In the genomic region with DNA sequence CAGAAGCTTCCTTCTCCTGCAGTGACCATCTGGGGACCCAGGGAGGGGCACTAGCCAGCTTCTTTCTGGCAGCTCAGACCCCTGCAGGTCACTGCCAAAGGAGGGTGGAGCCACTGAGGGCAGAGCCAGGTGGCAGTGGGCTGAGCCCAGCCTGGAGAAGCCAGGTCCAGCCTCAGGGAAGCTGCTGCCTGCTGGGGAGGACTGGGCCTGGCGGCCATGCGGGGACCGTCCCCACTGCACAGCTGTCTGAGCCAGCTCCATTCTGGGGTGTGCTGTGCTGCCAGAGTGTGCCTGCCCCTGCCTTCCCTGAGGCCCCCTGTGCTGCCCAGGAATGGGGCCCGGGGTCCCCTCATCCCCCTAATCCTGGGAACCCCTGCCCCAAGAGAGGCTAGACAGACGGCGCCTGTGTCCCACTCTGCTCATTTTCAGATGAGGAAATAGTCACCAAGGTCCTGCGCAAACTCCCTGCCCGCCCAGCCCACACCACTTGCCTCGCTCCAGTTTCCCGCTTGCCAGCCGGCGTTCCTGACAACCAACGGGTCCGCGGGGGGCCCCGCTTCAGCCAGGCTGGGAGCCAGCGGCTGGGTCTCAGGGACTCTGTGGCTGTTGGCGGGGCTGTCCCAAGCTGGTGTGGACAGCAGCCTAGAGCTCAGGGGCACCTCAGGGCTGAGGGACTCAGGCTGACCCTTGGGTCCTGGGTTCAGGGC, we compare ENCODE assay signal across 9 cellular contexts. TPM values are rescaled to one million over a fixed set of nuclear protein-coding genes. Genes with fewer than 3 reads are reported as not detected.
DNase-seq lines count a peak whose midpoint lies in the region; ATAC-seq, FAIRE-seq and TF ChIP-seq lines count a peak whose summit lies in the region.
"Not testable (repeated sequence)": the region's sequence is repeated elsewhere in the genome, so short reads cannot be mapped to it uniquely, and the experiment has no call there.
"Had no signal": no experiment of that assay in that cellular context is flagged by ENCODE, and none has a peak within 500 bp of the region (broad histone marks: within the 10 kb centered on the region; RNA-seq: fewer than 3 reads in every experiment).

No MANE protein-coding gene starts in this region.

- not testable (repeated sequence) for H3K4me1 ChIP-seq in HepG2 (ENCODE audit: insufficient read depth, low read length); neural progenitor cell

- not testable (repeated sequence) for TF ChIP-seq EP300 in HepG2 (IDR thresholded peaks at IDR 0.05; ENCODE audit: low read depth in 2 of 2, low read length in 2 of 2); HepG2 (CRISPR knock-in tag; IDR thresholded peaks at IDR 0.05; ENCODE audit: borderline replicate concordance)

- not testable (repeated sequence) for H3K36me3 Mint-ChIP-seq in WTC11, neural progenitor cell

- not testable (repeated sequence) for H3K9me3 ChIP-seq in HepG2 (ENCODE audit: low read length); neural progenitor cell (ENCODE audit: low read depth)

- 77% methylated on average over 11 of the region's 18 CpGs for WGBS in HepG2 (ENCODE audit: low lambda C conversion rate)

- H3K27me3 ChIP-seq in HepG2 (ENCODE audit: control insufficient read depth in 1 of 2, insufficient read depth in 2 of 2, low read length in 2 of 2); neural progenitor cell: not testable (repeated sequence)

- not testable (repeated sequence) for H3K79me2 ChIP-seq in HepG2 (ENCODE audit: insufficient read depth, low read length); neural progenitor cell (ENCODE audit: low read depth)

- POLR2A ChIA-PET in WTC11 (lab: Charles Lee); HepG2 (lab: Yijun Ruan, JAX): not testable (repeated sequence)

- ATAC-seq in WTC11, left ventricle myocardium superior, sciatic nerve: not testable (repeated sequence)
- peak; percentile 13; the same call in 2 of the 3 replicates for ATAC-seq in HepG2

- H3F3A ChIP-seq in neural progenitor cell (ENCODE audit: low read depth): not testable (repeated sequence)

- not testable (repeated sequence) for TF ChIP-seq CTCF in WTC11 (IDR thresholded peaks at IDR 0.05); HepG2 (CRISPR knock-in tag; IDR thresholded peaks at IDR 0.05); neural progenitor cell (IDR thresholded peaks at IDR 0.05)

- not testable (repeated sequence) for H3K4me2 ChIP-seq in HepG2 (ENCODE audit: low read depth, low read length)
- H3K4me2 ChIP-seq in neural progenitor cell: peak overlapping the region; percentile 10

- not testable (repeated sequence) for TF ChIP-seq RAD21 in HepG2 (CRISPR knock-in tag; IDR thresholded peaks at IDR 0.05)

- not testable (repeated sequence) for H3K4me3 Mint-ChIP-seq in WTC11, neural progenitor cell

- not testable (repeated sequence) for FAIRE-seq in HepG2 (lab: Jason Lieb, UNC)

- peaks cover 18% of the 10 kb centered on the region for H3K4me1 Mint-ChIP-seq in WTC11
- not testable (repeated sequence) for H3K4me1 Mint-ChIP-seq in neural progenitor cell

- H3K27me3 Mint-ChIP-seq in WTC11 (ENCODE audit: low read depth); neural progenitor cell (ENCODE audit: insufficient read depth, low read depth): not testable (repeated sequence)

- H2AFZ ChIP-seq in HepG2 (ENCODE audit: low read length); neural progenitor cell (replicated peaks): not testable (repeated sequence)

- not testable (repeated sequence) for TF ChIP-seq POLR2A in HepG2 (IDR thresholded peaks at IDR 0.05; ENCODE audit: insufficient read depth in 1 of 2, low read depth in 2 of 2, low read length in 2 of 2)

- in situ Hi-C loops in HepG2 (cut with HindIII; ENCODE audit: extremely low pct_ligation_motif_present, low pct_unique_long_range_greater_than_20kb): not testable (repeated sequence)

- not testable (repeated sequence) for H3K27ac Mint-ChIP-seq in WTC11, neural progenitor cell

- not testable (repeated sequence) for H3K9ac ChIP-seq in HepG2 (ENCODE audit: insufficient read depth, low read depth, low read length); neural progenitor cell

- DNase-seq in NCI-H69 (lab: John Stamatoyannopoulos, UW): peak; percentile 83
- peak; percentile 9 for DNase-seq in WTC11 (ENCODE audit: low spot score)
- peak; percentile 26 for DNase-seq in cerebellum (ENCODE audit: low spot score)
- peak; percentile 30 for DNase-seq in left ventricle myocardium superior
- not testable (repeated sequence) for DNase-seq in HepG2 (ENCODE audit: low spot score); neural progenitor cell (ENCODE audit: low spot score)
- peak; percentile 47 for DNase-seq in sciatic nerve (ENCODE audit: low spot score)

- not testable (repeated sequence) for H3K9me3 Mint-ChIP-seq in WTC11, neural progenitor cell

- CTCF ChIA-PET in WTC11 (lab: Charles Lee): interaction anchor here (0.6 to 2.1 kb wide), 6 partner anchors 9 to 105 kb away, joined by 3 to 7 read pairs (median 5); partner anchors contain the start of gene ADAMTS7
- CTCF ChIA-PET in HepG2 (lab: Yijun Ruan, JAX; ENCODE audit: low intra/inter-chr PET ratio, low total read pairs): not testable (repeated sequence)

- not testable (repeated sequence) for H3K36me3 ChIP-seq in HepG2 (replicated peaks in 1 of 2; ENCODE audit: control insufficient read depth in 1 of 2, insufficient read depth in 2 of 2, low read length in 2 of 2); neural progenitor cell

- H3K4me3 ChIP-seq in HepG2 (replicated peaks in 1 of 3; ENCODE audit: insufficient read depth in 1 of 3, low read depth in 2 of 3, low read length in 3 of 3); neural progenitor cell: not testable (repeated sequence)

- BruUV-seq in HepG2 (replicated peaks; lab: Mats Ljungman, UMichigan): not testable (repeated sequence)

- H4K20me1 ChIP-seq in HepG2 (ENCODE audit: insufficient read depth, low read length); neural progenitor cell (ENCODE audit: low read depth): not testable (repeated sequence)

- intact Hi-C loops in left ventricle myocardium superior (cut with micrococcal nuclease); HepG2 (cut with micrococcal nuclease; ENCODE audit: unreplicated experiment); sciatic nerve (cut with DNase I): not testable (repeated sequence)

- H3K27ac ChIP-seq in HepG2 (ENCODE audit: extremely low read length, insufficient read depth, low read length); neural progenitor cell: not testable (repeated sequence)

RNA-seq across cellular contexts. Expression of gene ADAMTS7, which starts 46.0 kb away (rescaled TPM):
- total RNA-seq in WTC11 (2021) (66.5 to 70.3 TPM (median 67.1 TPM) in 3 replicates), cerebellum (25.9 TPM), left ventricle myocardium superior (37.9 TPM), HepG2 (2016; rRNA removed; fragmentation: Illumina TruSeq; extraction: Trizol) (0.09 TPM in 1 of 2 replicates, not detected in the other), neural progenitor cell (ENCODE audit: low replicate concordance) (19.2 and 56.6 TPM in 2 replicates), sciatic nerve (16.6 TPM)
- not detected in 2 replicates for total RNA-seq in HepG2 (2016; cell fraction: cytosol; rRNA removed; fragmentation: Illumina TruSeq; extraction: Trizol; ENCODE audit: low read depth)
- 0.15 TPM in 1 of 2 replicates, not detected in the other for total RNA-seq in HepG2 (2016; cell fraction: insoluble cytoplasmic fraction; rRNA removed; fragmentation: Illumina TruSeq; extraction: Trizol)
- 0.07 and 0.12 TPM in 2 replicates for total RNA-seq in HepG2 (2016; cell fraction: membrane; rRNA removed; fragmentation: Illumina TruSeq; extraction: Trizol)
- 0.19 and 0.28 TPM in 2 replicates for total RNA-seq in HepG2 (2016; cell fraction: nucleus; rRNA removed; fragmentation: Illumina TruSeq; extraction: Trizol)
- 0.12 and 0.16 TPM in 2 replicates for polyA plus RNA-seq in HepG2 (2011; rRNA removed)
- polyA plus RNA-seq in HepG2 (2011; cell fraction: cytosol; rRNA removed): 0.15 and 0.19 TPM in 2 replicates
- 1.6 and 1.8 TPM in 2 replicates for polyA plus RNA-seq in HepG2 (2011; cell fraction: nucleus; rRNA removed)
- 0.17 TPM in 1 of 2 replicates, not detected in the other for polyA plus RNA-seq in HepG2 (2012)
- polyA plus RNA-seq in HepG2 (2016; cell fraction: cytosol; fragmentation: Illumina TruSeq; extraction: Trizol; ENCODE audit: low read depth): 0.09 TPM in 1 of 2 replicates, not detected in the other
- polyA plus RNA-seq in HepG2 (2016; cell fraction: insoluble cytoplasmic fraction; fragmentation: Illumina TruSeq; extraction: Trizol; ENCODE audit: low read depth): 0.05 and 0.12 TPM in 2 replicates
- polyA plus RNA-seq in HepG2 (2016; cell fraction: membrane; fragmentation: Illumina TruSeq; extraction: Trizol; ENCODE audit: low read depth): not detected in 2 replicates
- polyA plus RNA-seq in HepG2 (2016; cell fraction: nucleus; fragmentation: Illumina TruSeq; extraction: Trizol; ENCODE audit: insufficient read depth, low read depth): 0.16 and 0.21 TPM in 2 replicates
- 0.32 and 0.68 TPM in 2 replicates for polyA minus RNA-seq in HepG2 (2011; rRNA and poly(A)+ RNA removed; ENCODE audit: low replicate concordance)
- 0.18 and 0.20 TPM in 2 replicates for polyA minus RNA-seq in HepG2 (2011; cell fraction: cytosol; rRNA and poly(A)+ RNA removed)
- polyA minus RNA-seq in HepG2 (2011; cell fraction: nucleus; rRNA and poly(A)+ RNA removed): 0.13 and 0.75 TPM in 2 replicates
- polyA plus RNA-seq: CD14-positive monocyte; CD8-positive, alpha-beta memory T cell had no signal

Comparison
In these comparisons a context has a peak if more than half of its experiments do, and no peak if none do; other contexts are left out.
1. RNA of gene ADAMTS7, which starts 46.0 kb away (total RNA-seq): 66.5 to 70.3 TPM in WTC11, 37.9 TPM in left ventricle myocardium superior (single experiment), 25.9 TPM in cerebellum (single experiment), 19.2 to 56.6 TPM in neural progenitor cell and 16.6 TPM in sciatic nerve (single experiment); 0.07 to 0.28 TPM in HepG2; every median in the first group is over 10 times any median in the second.